Comparison of ENCODE assay signal across 22 cellular contexts in genomic region chr1:197923013-197923412, GRCh38. TPM values are rescaled to one million over a fixed set of nuclear protein-coding genes. Genes with fewer than 3 reads are reported as not detected.
"Had no signal": no experiment of that assay in that cellular context is flagged by ENCODE, and none has a peak within 500 bp of the region (broad histone marks: within the 10 kb centered on the region; RNA-seq: fewer than 3 reads in every experiment).

No MANE protein-coding gene starts in this region.

- H3K27ac Mint-ChIP-seq: dendritic cell treated with granulocyte-macrophage colony-stimulating factor and Interleukin-4, amounts not matched to agents 40 ng/mL and 50 ng/mL, for 4 days; memory B cell; mesothelial cell of epicardium; natural killer cell; type B pancreatic cell had no signal

- H3K36me3 ChIP-seq: left ventricle myocardium inferior, lower lobe of right lung, right atrium auricular region, sigmoid colon, suprapubic skin, thyroid gland had no signal

- H3K9me3 ChIP-seq: left ventricle myocardium inferior, lower lobe of right lung, right atrium auricular region, sigmoid colon, suprapubic skin, thyroid gland had no signal

- H3K4me1 ChIP-seq: foreskin keratinocyte had no signal

- ATAC-seq: foreskin keratinocyte, left cardiac atrium, lower lobe of right lung, natural killer cell had no signal

- H3K4me3 Mint-ChIP-seq: dendritic cell treated with granulocyte-macrophage colony-stimulating factor and Interleukin-4, amounts not matched to agents 40 ng/mL and 50 ng/mL, for 4 days; memory B cell; mesothelial cell of epicardium; natural killer cell had no signal

- H3K27ac ChIP-seq: foreskin keratinocyte, hepatocyte, left ventricle myocardium inferior, lower lobe of right lung, right atrium auricular region, sigmoid colon, skin epidermis, suprapubic skin, thyroid gland had no signal

- H3K4me3 ChIP-seq: hepatocyte, left ventricle myocardium inferior, lower lobe of right lung, right atrium auricular region, sigmoid colon, skin epidermis, suprapubic skin, thyroid gland had no signal

- H3K9me3 Mint-ChIP-seq: dendritic cell treated with granulocyte-macrophage colony-stimulating factor and Interleukin-4, amounts not matched to agents 40 ng/mL and 50 ng/mL, for 4 days; memory B cell; mesothelial cell of epicardium; natural killer cell; type B pancreatic cell had no signal

- DNase-seq: foreskin keratinocyte; head of caudate nucleus; kidney; left cardiac atrium; left ventricle myocardium inferior; lower lobe of right lung; natural killer cell; occipital lobe; posterior cingulate gyrus; sigmoid colon; stimulated activated CD4-positive, alpha-beta T cell treated with anti-CD3 and anti-CD28 coated beads, Interleukin-2, amount 100 ng/mL, for 24 hours; stimulated activated naive CD4-positive, alpha-beta T cell; thyroid gland had no signal

- H3K36me3 Mint-ChIP-seq: memory B cell, natural killer cell had no signal

RNA-seq across cellular contexts. Expression of gene LHX9, which starts 5.8 kb away (rescaled TPM):
- total RNA-seq: epithelial cell of proximal tubule, foreskin keratinocyte, hepatocyte, left ventricle myocardium inferior, natural killer cell, sigmoid colon, suprapubic skin, thyroid gland had no signal

RNA-seq across cellular contexts. Expression of gene C1orf53, which starts 20.6 kb away (rescaled TPM):
- total RNA-seq: natural killer cell, occipital lobe had no signal
